1 cellular context compared by ENCODE assay signal in the genomic region with DNA sequence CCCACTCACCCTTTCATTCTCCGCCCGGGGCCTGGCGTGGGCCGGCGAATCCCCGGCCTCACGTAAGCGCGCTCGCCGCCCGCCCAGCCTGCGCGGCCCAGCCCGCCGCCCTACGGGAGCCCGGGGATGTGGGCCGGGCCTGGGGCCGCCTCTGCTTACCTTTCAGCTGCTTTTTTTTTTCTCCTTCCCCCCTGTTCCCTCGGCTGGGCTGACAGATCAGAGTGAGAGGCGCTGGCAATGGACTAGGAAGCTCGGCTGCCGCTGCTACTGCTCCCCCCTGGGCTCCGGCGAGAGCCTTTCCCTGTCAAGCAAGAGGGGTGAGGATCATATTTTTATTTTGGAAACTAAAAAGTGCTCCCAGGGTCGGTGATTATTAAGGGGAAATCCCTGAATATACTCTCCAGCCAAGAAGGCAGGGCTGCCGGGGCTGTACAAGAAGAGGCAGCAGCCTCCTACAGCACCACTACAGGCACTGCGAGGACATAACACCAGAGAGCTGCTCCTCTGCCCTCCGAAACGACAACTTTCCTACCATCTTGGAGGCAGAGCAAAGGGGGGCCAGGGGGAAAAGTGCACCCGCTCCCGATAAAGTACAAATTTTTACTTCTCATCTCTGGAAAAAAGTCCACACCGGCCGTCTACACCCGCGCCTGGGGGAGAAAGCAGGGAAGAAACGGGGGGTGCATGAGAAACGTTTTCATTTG.
TF ChIP-seq lines count a peak whose summit lies in the region.

A gene with protein sequence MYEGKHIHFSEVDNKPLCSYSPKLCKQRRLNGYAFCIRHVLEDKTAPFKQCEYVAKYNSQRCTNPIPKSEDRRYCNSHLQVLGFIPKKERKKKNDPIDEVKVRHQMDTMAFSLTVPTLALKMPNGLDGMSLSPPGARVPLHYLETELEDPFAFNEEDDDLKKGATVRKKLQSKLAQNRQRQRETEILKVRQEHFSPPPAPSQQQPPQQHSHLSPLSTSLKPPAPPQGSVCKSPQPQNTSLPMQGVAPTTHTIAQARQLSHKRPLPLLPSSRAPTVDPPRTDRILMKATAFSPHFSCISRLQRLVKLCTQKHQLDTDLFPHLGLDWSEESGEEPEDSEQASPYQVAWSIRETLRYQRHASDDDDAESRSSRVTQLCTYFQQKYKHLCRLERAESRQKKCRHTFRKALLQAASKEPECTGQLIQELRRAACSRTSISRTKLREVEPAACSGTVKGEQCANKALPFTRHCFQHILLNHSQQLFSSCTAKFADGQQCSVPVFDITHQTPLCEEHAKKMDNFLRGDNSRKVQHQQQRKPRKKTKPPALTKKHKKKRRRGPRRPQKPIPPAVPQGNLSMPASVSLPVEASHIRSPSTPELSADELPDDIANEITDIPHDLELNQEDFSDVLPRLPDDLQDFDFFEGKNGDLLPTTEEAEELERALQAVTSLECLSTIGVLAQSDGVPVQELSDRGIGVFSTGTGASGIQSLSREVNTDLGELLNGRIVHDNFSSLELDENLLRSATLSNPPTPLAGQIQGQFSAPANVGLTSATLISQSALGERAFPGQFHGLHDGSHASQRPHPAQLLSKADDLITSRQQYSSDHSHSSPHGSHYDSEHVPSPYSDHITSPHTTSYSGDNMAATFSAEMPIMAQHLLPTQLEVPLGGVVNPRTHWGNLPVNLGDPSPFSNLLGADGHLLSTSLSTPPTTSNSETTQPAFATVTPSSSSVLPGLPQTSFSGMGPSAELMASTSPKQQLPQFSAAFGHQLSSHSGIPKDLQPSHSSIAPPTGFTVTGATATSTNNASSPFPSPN (minus strand): TSS at position 433 of the 704 bp plus-strand sequence. CDS start 23,158 bp downstream, outside the sequence.

TF ChIP-seq in H1, 55 proteins besides CTCF, POLR2A, EP300 and RAD21:
- peak; percentile 69 for TF ChIP-seq TAF7 (optimal IDR thresholded peaks at IDR 0.05; ENCODE audit: borderline replicate concordance, low read depth, low read length)
- TF ChIP-seq SIX5 (IDR thresholded peaks at IDR 0.05; ENCODE audit: low read depth, low read length): no peak
- TF ChIP-seq SUZ12 (IDR thresholded peaks at IDR 0.05; ENCODE audit: low read length): no peak
- no peak for TF ChIP-seq CTBP2 (IDR thresholded peaks at IDR 0.05; ENCODE audit: borderline replicate concordance, insufficient read depth, insufficient read length, low read length)
- peak; percentile 77 to 78; a peak in 1 of 4 replicates for TF ChIP-seq SIN3A (conservative IDR thresholded peaks at IDR 0.05 in 1 of 2, IDR thresholded peaks at IDR 0.05 in 1 of 2; ENCODE audit: low read depth in 1 of 2, low read length in 2 of 2)
- no peak for TF ChIP-seq RNF2 (IDR thresholded peaks at IDR 0.05; ENCODE audit: borderline replicate concordance, low read depth, low read length, missing control alignments, poor library complexity, severe bottlenecking)
- TF ChIP-seq, protein P1, sequence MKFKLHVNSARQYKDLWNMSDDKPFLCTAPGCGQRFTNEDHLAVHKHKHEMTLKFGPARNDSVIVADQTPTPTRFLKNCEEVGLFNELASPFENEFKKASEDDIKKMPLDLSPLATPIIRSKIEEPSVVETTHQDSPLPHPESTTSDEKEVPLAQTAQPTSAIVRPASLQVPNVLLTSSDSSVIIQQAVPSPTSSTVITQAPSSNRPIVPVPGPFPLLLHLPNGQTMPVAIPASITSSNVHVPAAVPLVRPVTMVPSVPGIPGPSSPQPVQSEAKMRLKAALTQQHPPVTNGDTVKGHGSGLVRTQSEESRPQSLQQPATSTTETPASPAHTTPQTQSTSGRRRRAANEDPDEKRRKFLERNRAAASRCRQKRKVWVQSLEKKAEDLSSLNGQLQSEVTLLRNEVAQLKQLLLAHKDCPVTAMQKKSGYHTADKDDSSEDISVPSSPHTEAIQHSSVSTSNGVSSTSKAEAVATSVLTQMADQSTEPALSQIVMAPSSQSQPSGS (IDR thresholded peaks at IDR 0.05; ENCODE audit: low read length): peak; percentile 43; the same call in 1 of the 2 replicates
- TF ChIP-seq SAP30 (IDR thresholded peaks at IDR 0.05; ENCODE audit: insufficient read depth, insufficient replicate concordance, low read length): peak; percentile 47
- no peak for TF ChIP-seq JUND (IDR thresholded peaks at IDR 0.05; ENCODE audit: low read length)
- TF ChIP-seq TAF1 (IDR thresholded peaks at IDR 0.05; ENCODE audit: low read depth, low read length): peak; percentile 77
- TF ChIP-seq KDM4A (IDR thresholded peaks at IDR 0.05; ENCODE audit: low read depth, low read length, severe bottlenecking): peak; percentile 8
- TF ChIP-seq PHF8 (conservative IDR thresholded peaks at IDR 0.05; ENCODE audit: low read depth, low read length): peak; percentile 92
- TF ChIP-seq, protein P2, sequence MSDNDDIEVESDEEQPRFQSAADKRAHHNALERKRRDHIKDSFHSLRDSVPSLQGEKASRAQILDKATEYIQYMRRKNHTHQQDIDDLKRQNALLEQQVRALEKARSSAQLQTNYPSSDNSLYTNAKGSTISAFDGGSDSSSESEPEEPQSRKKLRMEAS (IDR thresholded peaks at IDR 0.05): no peak
- TF ChIP-seq, protein P3, sequence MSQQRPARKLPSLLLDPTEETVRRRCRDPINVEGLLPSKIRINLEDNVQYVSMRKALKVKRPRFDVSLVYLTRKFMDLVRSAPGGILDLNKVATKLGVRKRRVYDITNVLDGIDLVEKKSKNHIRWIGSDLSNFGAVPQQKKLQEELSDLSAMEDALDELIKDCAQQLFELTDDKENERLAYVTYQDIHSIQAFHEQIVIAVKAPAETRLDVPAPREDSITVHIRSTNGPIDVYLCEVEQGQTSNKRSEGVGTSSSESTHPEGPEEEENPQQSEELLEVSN (IDR thresholded peaks at IDR 0.05): no peak
- no peak for TF ChIP-seq BACH1 (IDR thresholded peaks at IDR 0.05; ENCODE audit: low read length)
- peak; percentile 94 for TF ChIP-seq YY1 (IDR thresholded peaks at IDR 0.05; ENCODE audit: low read depth, low read length)
- TF ChIP-seq RBBP5 (IDR thresholded peaks at IDR 0.05; ENCODE audit: borderline replicate concordance, low read depth, low read length): 0 out of 2 replicates have a peak, but pooled peaks have one; percentile 31
- peak; percentile 72 for TF ChIP-seq ASH2L (IDR thresholded peaks at IDR 0.05; ENCODE audit: low read length)
- peak; percentile 50; the same call in 1 of the 2 replicates for TF ChIP-seq CHD1 (IDR thresholded peaks at IDR 0.05; ENCODE audit: low read depth, low read length)
- peak; percentile 57 for TF ChIP-seq TBP (IDR thresholded peaks at IDR 0.05; ENCODE audit: low read depth, low read length)
